ENCODE assay signal across 8 cellular contexts in the genomic region with DNA sequence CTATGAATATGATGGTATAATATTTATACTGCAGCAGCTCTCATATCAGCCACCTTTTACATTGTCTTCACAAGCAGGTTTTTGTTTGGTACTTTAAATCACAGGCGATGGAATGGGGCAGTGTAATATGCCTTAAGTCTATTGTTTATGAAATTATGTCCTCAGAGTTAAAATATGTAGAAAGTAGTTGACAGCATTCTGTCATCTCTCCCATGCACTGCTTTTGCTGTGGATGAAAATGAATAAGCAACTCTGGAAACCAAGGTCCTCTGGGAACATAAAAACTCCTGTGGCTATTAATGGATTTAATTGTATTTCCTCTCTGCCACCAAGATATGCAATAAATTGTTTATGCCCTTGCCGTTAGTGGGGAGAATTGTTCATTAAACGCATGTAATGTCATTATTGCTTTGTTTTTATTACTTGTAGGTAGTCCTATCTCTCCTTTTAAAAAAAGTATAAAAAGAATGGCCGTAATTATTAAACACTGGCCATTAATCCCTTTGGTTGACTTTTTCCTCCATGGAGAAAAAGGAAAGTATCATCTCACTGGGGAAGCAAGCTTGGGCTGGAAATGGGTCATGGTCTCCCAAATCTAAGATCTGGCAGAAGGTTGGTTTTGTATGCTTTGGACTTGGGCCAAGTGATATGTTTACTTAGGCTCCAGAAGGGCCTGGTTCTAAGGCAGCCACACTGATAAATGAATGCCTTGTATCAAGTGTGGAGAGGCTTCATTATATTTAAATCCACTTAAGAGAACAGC. TPM values are rescaled to one million over a fixed set of nuclear protein-coding genes. Genes with fewer than 3 reads are reported as not detected.
A peak's percentile ranks its signal among the peaks of the same experiment; 100 is the strongest.
DNase-seq lines count a peak whose midpoint lies in the region; ATAC-seq and TF ChIP-seq lines count a peak whose summit lies in the region.

No MANE protein-coding gene starts in this region.

- H3K9me3 Mint-ChIP-seq in CD14-positive monocyte = peaks cover 0 to 1% (median 0%) of the 10 kb centered on the region in 7 donors

- H3K27ac ChIP-seq in VCaP (peak overlapping the region; percentile 89), right lobe of liver (no peak overlapping the region), RWPE1 (no peak overlapping the region)

- TF ChIP-seq CTCF in VCaP (conservative IDR thresholded peaks at IDR 0.05) (no peak), right lobe of liver (IDR thresholded peaks at IDR 0.05) (no peak), CD14-positive monocyte (IDR thresholded peaks at IDR 0.05) (no peak), RWPE1 (conservative IDR thresholded peaks at IDR 0.05; ENCODE audit: low read depth) (no peak)

- H3K4me1 Mint-ChIP-seq in CD14-positive monocyte = peaks cover 62% of the 10 kb centered on the region

- peaks cover 0 to 3% (median 0%) of the 10 kb centered on the region in 3 donors for H3K27me3 Mint-ChIP-seq in CD14-positive monocyte (ENCODE audit: low read depth in 3 of 3)

- no peak overlapping the region for H3K4me3 ChIP-seq in right lobe of liver

- POLR2A ChIA-PET in RWPE1 (lab: Yijun Ruan, JAX; ENCODE audit: low non-redundant PET) = no interaction called here

- CTCF ChIA-PET in RWPE1 (lab: Yijun Ruan, JAX) = interaction anchor here (0.7 kb wide), 1 partner anchor 87 kb away, joined by 4 read pairs; no protein-coding TSS in a partner anchor

- no peaks in the 10 kb centered on the region for H3K27me3 ChIP-seq in right lobe of liver

- TF ChIP-seq POLR2A in right lobe of liver (IDR thresholded peaks at IDR 0.05) = no peak

- H3K4me1 ChIP-seq in right lobe of liver = peaks cover 0 to 9% (median 3%) of the 10 kb centered on the region in 4 donors

- H3K4me3 Mint-ChIP-seq in CD14-positive monocyte = no peak overlapping the region

- H3K36me3 ChIP-seq in right lobe of liver = peaks cover 0 to 3% (median 0%) of the 10 kb centered on the region in 4 donors

- peak overlapping the region in 1 of 7 donors; percentile 63 for H3K27ac Mint-ChIP-seq in CD14-positive monocyte

- ATAC-seq in right lobe of liver (peak in 3 of 4 donors; percentile 9 to 37 (median 27)), HG03139 (IDR thresholded peaks at IDR 0.05; ENCODE audit: unreplicated experiment) (no peak)

- WGBS in right lobe of liver (ENCODE audit: insufficient coverage, low coverage, low lambda C conversion rate, missing lambda C conversion rate) = 71% methylated on average over 4 of the region's 4 CpGs

- peaks cover 15% of the 10 kb centered on the region in 2 donors for H3K36me3 Mint-ChIP-seq in CD14-positive monocyte

- intact Hi-C loops in right lobe of liver (cut with DNase I) (no loop called here), CD14-positive monocyte (cut with micrococcal nuclease) (no loop called here)

- H3K9me3 ChIP-seq in right lobe of liver = no peaks in the 10 kb centered on the region

- peak; percentile 63 for DNase-seq in COR-L47 (lab: John Stamatoyannopoulos, UW)
- DNase-seq in NCI-H146 treated with DMSO at 0.1 percent for 48 hours (lab: John Stamatoyannopoulos, UW; ENCODE audit: unreplicated experiment) = peak; percentile 30
- DNase-seq in right lobe of liver = peak in 1 of 3 donors; percentile 19
- no peak for DNase-seq in CD14-positive monocyte (ENCODE audit: low spot score)
- DNase-seq in RWPE1 (ENCODE audit: low spot score) = no peak
- DNase-seq in pons (ENCODE audit: low spot score) = no peak

RNA-seq across cellular contexts. Expression of a gene that starts 13.0 kb away (rescaled TPM):
- 10 to 100 TPM in 4 of 6 experiments, 1 to 10 TPM in 2; 5.8 to 23.7 (median 12.5) TPM for total RNA-seq in right lobe of liver
- polyA plus RNA-seq in CD14-positive monocyte = 10 to 100 TPM in 1 of 2 donors, 1 to 10 TPM in 1; 8.1 to 12.4 TPM

RNA-seq across cellular contexts. Expression of a gene that starts 31.0 kb away (rescaled TPM):
- 10 to 100 TPM; 52.2 to 85.4 (median 67.2) TPM for total RNA-seq in right lobe of liver
- 10 to 100 TPM; 32.1 to 52.6 TPM for polyA plus RNA-seq in CD14-positive monocyte

RNA-seq across cellular contexts. Expression of a gene that starts 34.2 kb away (rescaled TPM):
- total RNA-seq in right lobe of liver = not detected
- not detected for polyA plus RNA-seq in CD14-positive monocyte

RNA-seq across cellular contexts. Expression of a gene that starts 56.8 kb away (rescaled TPM):
- not detected for total RNA-seq in right lobe of liver
- 10 to 100 TPM; 22.0 to 24.1 TPM for polyA plus RNA-seq in CD14-positive monocyte

Comparison
In these comparisons a context has a peak if more than half of its experiments do, and no peak if none do; other contexts are left out.
1. DNase-seq: peak in COR-L47 (single experiment) and NCI-H146 treated with DMSO at 0.1 percent for 48 hours (single experiment); none in CD14-positive monocyte (single experiment), RWPE1 (single experiment) and pons (single experiment).